In genomic region chr12:100795193-100796179, GRCh38 we compare ENCODE assay signal across 1 cellular context.
TF ChIP-seq lines count a peak whose summit lies in the region.

No MANE protein-coding gene starts in this region.

TF ChIP-seq in HEK293, 187 proteins besides CTCF, POLR2A, EP300 and RAD21 (continued from another document):
- TF ChIP-seq ZBTB11 (tag by site-specific recombination; conservative IDR thresholded peaks at IDR 0.05; ENCODE audit: low read depth) = no peak
- no peak for TF ChIP-seq ZNF596 (tag by site-specific recombination; IDR thresholded peaks at IDR 0.05)
- TF ChIP-seq GLIS2 (tag by site-specific recombination; IDR thresholded peaks at IDR 0.05) = no peak
- TF ChIP-seq GLIS1 (tag by site-specific recombination; IDR thresholded peaks at IDR 0.05) = peak; percentile 93
